Comparison of ENCODE assay signal across 22 cellular contexts in genomic region chr7:150902078-150903033, GRCh38. TPM values are rescaled to one million over a fixed set of nuclear protein-coding genes. Genes with fewer than 3 reads are reported as not detected.
DNase-seq lines count a peak whose midpoint lies in the region; ATAC-seq and TF ChIP-seq lines count a peak whose summit lies in the region.
"Had no signal": no experiment of that assay in that cellular context is flagged by ENCODE, and none has a peak within 500 bp of the region (broad histone marks: within the 10 kb centered on the region; RNA-seq: fewer than 3 reads in every experiment).

No MANE protein-coding gene starts in this region.

- H3K56ac ChIP-seq in IMR-90 (ENCODE audit: extremely low read depth, insufficient read depth, low read length) (no peak overlapping the region), mesendoderm (ENCODE audit: low read length) (no peak overlapping the region)

- 91% methylated on average over 10 of the region's 14 CpGs; no CpG with 5 or more reads in 1 of the 2 experiments for WGBS in IMR-90 (ENCODE audit: extremely low coverage in 2 of 2, insufficient read length in 1 of 2), 2 experiments
- no CpG with 5 or more reads among the region's 14 CpGs for WGBS in mesendoderm (ENCODE audit: extremely low coverage, insufficient coverage, low lambda C conversion rate)

- H2AFZ ChIP-seq in IMR-90 (replicated peaks; ENCODE audit: low read length, poor library complexity) = no peak overlapping the region
- H2AFZ ChIP-seq: parathyroid adenoma had no signal

- H3K4me3 ChIP-seq in IMR-90 (ENCODE audit: insufficient read depth, low read depth, low read length) = no peak overlapping the region
- H3K4me3 ChIP-seq in colonic mucosa = no peak overlapping the region
- H3K4me3 ChIP-seq in muscle layer of duodenum (ENCODE audit: low read depth in 1 of 2, low read length in 2 of 2) = no peak overlapping the region
- no peak overlapping the region for H3K4me3 ChIP-seq in mesendoderm (ENCODE audit: low read length)
- H3K4me3 ChIP-seq: esophagus squamous epithelium had no signal

- peaks cover 4% of the 10 kb centered on the region for H3K9me1 ChIP-seq in IMR-90 (ENCODE audit: insufficient read depth, low read length)

- no peak overlapping the region for H2AK9ac ChIP-seq in IMR-90 (replicated peaks; ENCODE audit: low read depth, low read length, poor library complexity)

- H3K18ac ChIP-seq in IMR-90 (ENCODE audit: low read depth, low read length) (no peak overlapping the region; the same call in 1 of the 2 replicates), mesendoderm (ENCODE audit: low read length) (no peak overlapping the region)

- POLR2A ChIA-PET in IMR-90 (lab: Charles Lee; ENCODE audit: unreplicated experiment) = no interaction called here

- H3K9ac ChIP-seq in IMR-90 (ENCODE audit: low read depth, low read length) = no peak overlapping the region
- H3K9ac ChIP-seq in colonic mucosa (ENCODE audit: low read depth in 2 of 2, low read length in 2 of 2) = peak overlapping the region; percentile 48 to 65
- H3K9ac ChIP-seq in mesendoderm (ENCODE audit: low read length) = no peak overlapping the region
- H3K9ac ChIP-seq: parathyroid adenoma had no signal

- no peak overlapping the region for H3K14ac ChIP-seq in IMR-90 (replicated peaks; ENCODE audit: low read depth, low read length)

- TF ChIP-seq POLR2A in IMR-90 (IDR thresholded peaks at IDR 0.05; ENCODE audit: low read depth, low read length) = no peak

- no peak overlapping the region for H4K91ac ChIP-seq in IMR-90 (ENCODE audit: insufficient read depth, low read depth, low read length)

- TF ChIP-seq RAD21 in IMR-90 (IDR thresholded peaks at IDR 0.05; ENCODE audit: low read length) = no peak

- H2BK15ac ChIP-seq in IMR-90 (ENCODE audit: low read depth, low read length) (no peak overlapping the region), mesendoderm (replicated peaks; ENCODE audit: low read depth) (no peak overlapping the region)

- TF ChIP-seq CTCF in C4-2B (conservative IDR thresholded peaks at IDR 0.05) = no peak
- no peak for TF ChIP-seq CTCF in IMR-90 (conservative IDR thresholded peaks at IDR 0.05; ENCODE audit: low read depth, low read length)
- TF ChIP-seq CTCF in colonic mucosa (IDR thresholded peaks at IDR 0.05) = no peak

- H2BK120ac ChIP-seq in IMR-90 (ENCODE audit: low read depth, low read length) (peak overlapping the region; percentile 19; the same call in 1 of the 2 replicates), mesendoderm (ENCODE audit: low read depth, low read length) (no peak overlapping the region)

- H3K4me2 ChIP-seq in IMR-90 (ENCODE audit: low read depth, low read length) (no peak overlapping the region), mesendoderm (ENCODE audit: low read length) (no peak overlapping the region)

- H4K8ac ChIP-seq in IMR-90 (ENCODE audit: low read depth in 2 of 2, low read length in 2 of 2) = no peak overlapping the region
- no peak overlapping the region for H4K8ac ChIP-seq in mesendoderm (ENCODE audit: low read depth, low read length)

- in situ Hi-C loops in IMR-90 (cut with MboI; ENCODE audit: low sequenced_read_pairs) = loop anchor here (5.0 to 10.0 kb wide), 2 partner anchors 85 to 202 kb away; no protein-coding TSS in a partner anchor

- H2BK20ac ChIP-seq in IMR-90 (ENCODE audit: low read depth, low read length) = no peak overlapping the region

- dilution Hi-C loops in IMR-90 (cut with HindIII; ENCODE audit: low sequenced_read_pairs, unreplicated experiment) = no loop called here

- ATAC-seq in IMR-90 (ENCODE audit: low read depth) (no peak), GM18873 (IDR thresholded peaks at IDR 0.05; ENCODE audit: low FRiP score, unreplicated experiment) (no peak), GM18909 (IDR thresholded peaks at IDR 0.05; ENCODE audit: poor library complexity, unreplicated experiment) (no peak)
- ATAC-seq: T-helper 17 cell had no signal

- H3K79me2 ChIP-seq in mesendoderm (ENCODE audit: control insufficient read depth, insufficient read depth, low read length) = no peaks in the 10 kb centered on the region
- H3K79me2 ChIP-seq: parathyroid adenoma had no signal

- H2AK5ac ChIP-seq in IMR-90 (ENCODE audit: low read depth, low read length) = no peak overlapping the region; the same call in 1 of the 2 replicates
- H2AK5ac ChIP-seq in mesendoderm (ENCODE audit: low read length) = no peak overlapping the region

- no peak overlapping the region; the same call in 1 of the 2 replicates for H4K5ac ChIP-seq in IMR-90 (ENCODE audit: low read depth, low read length)
- no peak overlapping the region for H4K5ac ChIP-seq in mesendoderm (ENCODE audit: low read length)

- H3K4ac ChIP-seq in IMR-90 (ENCODE audit: low read depth, low read length) (no peak overlapping the region), mesendoderm (ENCODE audit: low read depth, low read length) (no peak overlapping the region)

- H3K27ac ChIP-seq in C4-2B (peak overlapping the region; percentile 72), IMR-90 (ENCODE audit: insufficient read depth, low read length) (no peak overlapping the region), colonic mucosa (peak overlapping the region; percentile 56), muscle layer of duodenum (ENCODE audit: low read length) (peak overlapping the region; percentile 55), mesendoderm (ENCODE audit: low read depth, low read length) (no peak overlapping the region)
- H3K27ac ChIP-seq: parathyroid adenoma had no signal

- no peak for DNase-seq in IMR-90
- DNase-seq in colonic mucosa = peak; percentile 77
- DNase-seq in mesendoderm = no peak
- no peak for DNase-seq in COLO829 (ENCODE audit: low spot score)
- DNase-seq: ACHN; activated CD4-positive, alpha-beta T cell treated with anti-CD3 and anti-CD28 coated beads, Interleukin-2, amount 50 U/mL, for 48 hours; activated naive CD4-positive, alpha-beta T cell; amniotic stem cell; DMS53; effector CD8-positive, alpha-beta T cell; esophagus squamous epithelium; KBM-7; NCI-H2029 treated with DMSO at 0.1 percent for 48 hours; SIG-M5; stimulated activated CD4-positive, alpha-beta T cell treated with anti-CD3 and anti-CD28 coated beads, Interleukin-2, amount 100 ng/mL, for 48 hours; T-helper 17 cell had no signal

- H3K23ac ChIP-seq in IMR-90 (ENCODE audit: low read depth, low read length) (no peak overlapping the region), mesendoderm (ENCODE audit: low read length) (no peak overlapping the region)

- H4K20me1 ChIP-seq in IMR-90 (ENCODE audit: insufficient read depth, low read length) = no peaks in the 10 kb centered on the region

- H2BK5ac ChIP-seq in IMR-90 (ENCODE audit: low read depth, low read length, poor library complexity, severe bottlenecking) (no peak overlapping the region), mesendoderm (ENCODE audit: low read length) (no peak overlapping the region)

- CTCF ChIA-PET in IMR-90 (lab: Yijun Ruan, JAX) = interaction anchor here (0.9 kb wide), 1 partner anchor 82 kb away, joined by 5 read pairs; no protein-coding TSS in a partner anchor

- no peaks in the 10 kb centered on the region for H3K79me1 ChIP-seq in IMR-90 (ENCODE audit: low read depth in 1 of 2, low read length in 2 of 2)
- H3K79me1 ChIP-seq in mesendoderm (ENCODE audit: low read length) = no peaks in the 10 kb centered on the region

- H3K27me3 ChIP-seq in IMR-90 (ENCODE audit: control insufficient read depth, insufficient read depth, low read length) (peaks cover 8% of the 10 kb centered on the region; the same call in 1 of the 2 replicates), colonic mucosa (no peaks in the 10 kb centered on the region), muscle layer of duodenum (ENCODE audit: low read depth, low read length) (no peaks in the 10 kb centered on the region), mesendoderm (ENCODE audit: insufficient read depth, low read length, poor library complexity) (no peaks in the 10 kb centered on the region)

- H3K9me3 ChIP-seq in IMR-90 (ENCODE audit: control insufficient read depth, insufficient read depth, low read length) (no peaks in the 10 kb centered on the region), colonic mucosa (no peaks in the 10 kb centered on the region), muscle layer of duodenum (ENCODE audit: control insufficient read depth in 1 of 2, low read length in 2 of 2) (no peaks in the 10 kb centered on the region)
- H3K9me3 ChIP-seq: esophagus squamous epithelium had no signal

- H3K4me1 ChIP-seq in IMR-90 (ENCODE audit: control insufficient read depth, insufficient read depth, low read length) (peaks cover 13% of the 10 kb centered on the region), colonic mucosa (peaks cover 14% of the 10 kb centered on the region), muscle layer of duodenum (ENCODE audit: control insufficient read depth in 1 of 2, insufficient read depth in 2 of 2, low read length in 2 of 2) (peaks cover 2 to 38% of the 10 kb centered on the region in 2 donors), mesendoderm (ENCODE audit: control insufficient read depth, low read depth, low read length) (no peaks in the 10 kb centered on the region)
- H3K4me1 ChIP-seq: parathyroid adenoma had no signal

- no TSS peak for BruUV-seq in IMR-90 (replicated peaks; lab: Mats Ljungman, UMichigan)

- H3K36me3 ChIP-seq in IMR-90 (ENCODE audit: control insufficient read depth, insufficient read depth, low read length) (no peaks in the 10 kb centered on the region), colonic mucosa (no peaks in the 10 kb centered on the region), muscle layer of duodenum (ENCODE audit: control insufficient read depth in 1 of 2, insufficient read depth in 2 of 2, low read length in 2 of 2) (no peaks in the 10 kb centered on the region), mesendoderm (ENCODE audit: control insufficient read depth, insufficient read depth, low read length) (no peaks in the 10 kb centered on the region)
- H3K36me3 ChIP-seq: esophagus squamous epithelium had no signal

- intact Hi-C loops in IMR-90 (cut with micrococcal nuclease) (loop anchor here (5.0 kb wide), 1 partner anchor 270 kb away; no protein-coding TSS in a partner anchor), colonic mucosa (cut with DNase I) (no loop called here)

TF ChIP-seq in IMR-90, 13 proteins besides CTCF, POLR2A, EP300 and RAD21 (continues in another document):
- TF ChIP-seq FOS (IDR thresholded peaks at IDR 0.05; ENCODE audit: low read depth, low read length) = no peak
- no peak for TF ChIP-seq CHD1 (IDR thresholded peaks at IDR 0.05; ENCODE audit: low read depth, low read length)
- TF ChIP-seq SMC3 (IDR thresholded peaks at IDR 0.05; ENCODE audit: low read depth, low read length) = no peak
- no peak for TF ChIP-seq NFE2L2 (IDR thresholded peaks at IDR 0.05; ENCODE audit: low read depth, low read length)

RNA-seq across cellular contexts. Expression of gene AOC1, which starts 50.0 kb away (rescaled TPM):
- not detected in 2 replicates for total RNA-seq in IMR-90 (2012; rRNA removed)
- not detected in 2 replicates for polyA plus RNA-seq in IMR-90 (2012; rRNA removed)
- not detected in 2 replicates for polyA plus RNA-seq in IMR-90 (2012; cell fraction: cytosol; rRNA removed)
- not detected in 2 replicates for polyA plus RNA-seq in IMR-90 (2012; cell fraction: nucleus; rRNA removed; ENCODE audit: low replicate concordance)
- 100 to 1,000 TPM; 308 to 353 TPM for total RNA-seq in colonic mucosa
- polyA plus RNA-seq in mesendoderm (2013, experiment 1 of 2) = 0.14 TPM
- polyA plus RNA-seq in mesendoderm (2013, experiment 2 of 2) = 0.15 TPM
- total RNA-seq: glomerular endothelial cell, T-helper 17 cell had no signal

Comparison
In these comparisons a context has a peak if more than half of its experiments do, and no peak if none do; other contexts are left out.
1. H3K27ac ChIP-seq: peak in C4-2B (single experiment), colonic mucosa (single experiment) and muscle layer of duodenum (single experiment); none in IMR-90 (single experiment) and mesendoderm (single experiment).
2. H3K9ac ChIP-seq: peak in colonic mucosa (2 of 2); none in IMR-90 (single experiment) and mesendoderm (single experiment).
3. RNA of gene AOC1, which starts 50.0 kb away (total RNA-seq): 308 to 353 TPM in colonic mucosa; not detected in IMR-90; every median in the first group is over 100 times any median in the second.